1 cellular context compared by ENCODE assay signal in the genomic region with DNA sequence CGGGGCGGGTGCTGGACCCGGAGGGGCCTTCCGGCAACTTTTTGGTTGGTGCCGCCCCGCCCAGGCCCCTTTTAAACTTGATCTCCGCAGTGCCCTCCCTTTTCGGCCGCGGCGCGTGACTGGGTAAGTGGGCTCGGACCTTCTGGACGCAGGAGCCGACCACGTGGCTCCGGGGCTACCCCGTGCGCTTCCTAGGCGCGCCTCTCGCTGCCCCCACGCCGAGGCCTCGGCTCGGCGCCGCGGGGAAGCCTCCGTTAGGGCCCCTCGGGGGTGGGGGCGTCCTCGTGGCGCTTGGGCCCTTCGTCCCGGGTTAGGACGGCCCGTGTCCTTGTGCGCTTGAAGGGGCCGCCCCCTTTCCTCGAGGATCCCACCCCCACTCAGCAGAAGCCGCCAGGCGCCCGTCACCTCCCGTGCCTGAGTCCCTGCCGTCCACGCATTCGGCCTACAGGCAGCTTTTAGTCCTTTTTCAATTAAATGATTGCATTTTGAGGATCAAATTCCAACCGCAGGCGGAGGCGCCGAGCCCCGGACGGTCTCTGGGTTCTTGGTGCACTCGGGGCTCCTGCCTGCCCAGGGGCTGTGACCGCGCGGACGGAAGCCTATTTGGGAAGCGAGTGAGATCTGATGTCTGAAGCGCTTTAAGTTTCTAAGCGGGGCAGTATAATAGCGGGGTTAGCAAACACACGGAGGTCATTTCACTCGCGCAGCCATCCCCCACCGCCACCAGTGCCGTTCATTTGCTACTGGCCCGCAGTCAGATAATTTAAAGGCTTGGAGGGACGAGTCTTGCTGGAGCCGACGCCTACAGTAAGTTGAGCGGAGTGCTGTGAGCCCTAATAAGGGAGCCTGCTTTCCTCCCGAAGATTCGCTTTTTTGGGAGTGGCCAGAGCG.
TF ChIP-seq lines count a peak whose summit lies in the region.

No MANE protein-coding gene starts in this region.

TF ChIP-seq in HepG2, 621 proteins besides CTCF, POLR2A, EP300 and RAD21 (continued from another document and continues in another):
- TF ChIP-seq, protein P1, sequence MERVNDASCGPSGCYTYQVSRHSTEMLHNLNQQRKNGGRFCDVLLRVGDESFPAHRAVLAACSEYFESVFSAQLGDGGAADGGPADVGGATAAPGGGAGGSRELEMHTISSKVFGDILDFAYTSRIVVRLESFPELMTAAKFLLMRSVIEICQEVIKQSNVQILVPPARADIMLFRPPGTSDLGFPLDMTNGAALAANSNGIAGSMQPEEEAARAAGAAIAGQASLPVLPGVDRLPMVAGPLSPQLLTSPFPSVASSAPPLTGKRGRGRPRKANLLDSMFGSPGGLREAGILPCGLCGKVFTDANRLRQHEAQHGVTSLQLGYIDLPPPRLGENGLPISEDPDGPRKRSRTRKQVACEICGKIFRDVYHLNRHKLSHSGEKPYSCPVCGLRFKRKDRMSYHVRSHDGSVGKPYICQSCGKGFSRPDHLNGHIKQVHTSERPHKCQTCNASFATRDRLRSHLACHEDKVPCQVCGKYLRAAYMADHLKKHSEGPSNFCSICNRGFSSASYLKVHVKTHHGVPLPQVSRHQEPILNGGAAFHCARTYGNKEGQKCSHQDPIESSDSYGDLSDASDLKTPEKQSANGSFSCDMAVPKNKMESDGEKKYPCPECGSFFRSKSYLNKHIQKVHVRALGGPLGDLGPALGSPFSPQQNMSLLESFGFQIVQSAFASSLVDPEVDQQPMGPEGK (CRISPR knock-in tag; IDR thresholded peaks at IDR 0.05): peak; percentile 98
- TF ChIP-seq, protein P2, sequence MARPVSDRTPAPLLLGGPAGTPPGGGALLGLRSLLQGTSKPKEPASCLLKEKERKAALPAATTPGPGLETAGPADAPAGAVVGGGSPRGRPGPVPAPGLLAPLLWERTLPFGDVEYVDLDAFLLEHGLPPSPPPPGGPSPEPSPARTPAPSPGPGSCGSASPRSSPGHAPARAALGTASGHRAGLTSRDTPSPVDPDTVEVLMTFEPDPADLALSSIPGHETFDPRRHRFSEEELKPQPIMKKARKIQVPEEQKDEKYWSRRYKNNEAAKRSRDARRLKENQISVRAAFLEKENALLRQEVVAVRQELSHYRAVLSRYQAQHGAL (CRISPR knock-in tag; IDR thresholded peaks at IDR 0.05; ENCODE audit: not compliant biosample characterization): no peak
- TF ChIP-seq HMGA1 (CRISPR knock-in tag; conservative IDR thresholded peaks at IDR 0.05) (no peak), SSRP1 (CRISPR knock-in tag; IDR thresholded peaks at IDR 0.05) (no peak), JUN (CRISPR knock-in tag; IDR thresholded peaks at IDR 0.05) (0 out of 2 replicates have a peak, but pooled peaks have one; percentile 29), ZNF589 (CRISPR knock-in tag; conservative IDR thresholded peaks at IDR 0.05) (0 out of 2 replicates have a peak, but pooled peaks have one; percentile 40), CAMTA2 (CRISPR knock-in tag; IDR thresholded peaks at IDR 0.05; ENCODE audit: borderline replicate concordance) (no peak), ZIK1 (CRISPR knock-in tag; IDR thresholded peaks at IDR 0.05; ENCODE audit: borderline replicate concordance, low read depth) (no peak), ZNF20 (CRISPR knock-in tag; IDR thresholded peaks at IDR 0.05) (no peak), CHCHD3 (CRISPR knock-in tag; IDR thresholded peaks at IDR 0.05) (no peak), FOXJ3 (CRISPR knock-in tag; IDR thresholded peaks at IDR 0.05; ENCODE audit: borderline replicate concordance) (no peak), CENPX (CRISPR knock-in tag; IDR thresholded peaks at IDR 0.05) (no peak), ZNF121 (CRISPR knock-in tag; IDR thresholded peaks at IDR 0.05) (peak; percentile 35; the same call in 1 of the 2 replicates), FOXA1 (IDR thresholded peaks at IDR 0.05) (no peak), FOXA1 (CRISPR knock-in tag; IDR thresholded peaks at IDR 0.05) (no peak), ZNF572 (CRISPR knock-in tag; IDR thresholded peaks at IDR 0.05) (no peak), NR2F2 (IDR thresholded peaks at IDR 0.05; ENCODE audit: borderline replicate concordance, low read depth) (no peak), RBAK (CRISPR knock-in tag; IDR thresholded peaks at IDR 0.05) (no peak), HNRNPH1 (optimal IDR thresholded peaks at IDR 0.05; ENCODE audit: low read depth, low read length) (no peak), SRSF4 (IDR thresholded peaks at IDR 0.05; ENCODE audit: low read depth, low read length, poor library complexity, severe bottlenecking) (peak; percentile 51), ZNF543 (CRISPR knock-in tag; IDR thresholded peaks at IDR 0.05) (peak; percentile 81), JDP2 (CRISPR knock-in tag; IDR thresholded peaks at IDR 0.05; ENCODE audit: borderline replicate concordance) (no peak), ZFY (CRISPR knock-in tag; IDR thresholded peaks at IDR 0.05) (peak; percentile 89)
- TF ChIP-seq, protein P3, sequence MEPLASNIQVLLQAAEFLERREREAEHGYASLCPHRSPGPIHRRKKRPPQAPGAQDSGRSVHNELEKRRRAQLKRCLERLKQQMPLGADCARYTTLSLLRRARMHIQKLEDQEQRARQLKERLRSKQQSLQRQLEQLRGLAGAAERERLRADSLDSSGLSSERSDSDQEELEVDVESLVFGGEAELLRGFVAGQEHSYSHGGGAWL (CRISPR knock-in tag; IDR thresholded peaks at IDR 0.05): peak; percentile 93
- TF ChIP-seq, protein P4, sequence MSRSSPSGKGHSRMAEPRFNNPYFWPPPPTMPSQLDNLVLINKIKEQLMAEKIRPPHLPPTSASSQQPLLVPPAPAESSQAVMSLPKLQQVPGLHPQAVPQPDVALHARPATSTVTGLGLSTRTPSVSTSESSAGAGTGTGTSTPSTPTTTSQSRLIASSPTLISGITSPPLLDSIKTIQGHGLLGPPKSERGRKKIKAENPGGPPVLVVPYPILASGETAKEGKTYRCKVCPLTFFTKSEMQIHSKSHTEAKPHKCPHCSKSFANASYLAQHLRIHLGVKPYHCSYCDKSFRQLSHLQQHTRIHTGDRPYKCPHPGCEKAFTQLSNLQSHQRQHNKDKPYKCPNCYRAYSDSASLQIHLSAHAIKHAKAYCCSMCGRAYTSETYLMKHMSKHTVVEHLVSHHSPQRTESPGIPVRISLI (CRISPR knock-in tag; IDR thresholded peaks at IDR 0.05; ENCODE audit: borderline replicate concordance): peak; percentile 30; the same call in 1 of the 2 replicates
- TF ChIP-seq, protein P5, sequence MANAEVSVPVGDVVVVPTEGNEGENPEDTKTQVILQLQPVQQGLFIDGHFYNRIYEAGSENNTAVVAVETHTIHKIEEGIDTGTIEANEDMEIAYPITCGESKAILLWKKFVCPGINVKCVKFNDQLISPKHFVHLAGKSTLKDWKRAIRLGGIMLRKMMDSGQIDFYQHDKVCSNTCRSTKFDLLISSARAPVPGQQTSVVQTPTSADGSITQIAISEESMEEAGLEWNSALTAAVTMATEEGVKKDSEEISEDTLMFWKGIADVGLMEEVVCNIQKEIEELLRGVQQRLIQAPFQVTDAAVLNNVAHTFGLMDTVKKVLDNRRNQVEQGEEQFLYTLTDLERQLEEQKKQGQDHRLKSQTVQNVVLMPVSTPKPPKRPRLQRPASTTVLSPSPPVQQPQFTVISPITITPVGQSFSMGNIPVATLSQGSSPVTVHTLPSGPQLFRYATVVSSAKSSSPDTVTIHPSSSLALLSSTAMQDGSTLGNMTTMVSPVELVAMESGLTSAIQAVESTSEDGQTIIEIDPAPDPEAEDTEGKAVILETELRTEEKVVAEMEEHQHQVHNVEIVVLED (CRISPR knock-in tag; IDR thresholded peaks at IDR 0.05; ENCODE audit: borderline replicate concordance): peak; percentile 38; the same call in 1 of the 2 replicates
- TF ChIP-seq, protein P6, sequence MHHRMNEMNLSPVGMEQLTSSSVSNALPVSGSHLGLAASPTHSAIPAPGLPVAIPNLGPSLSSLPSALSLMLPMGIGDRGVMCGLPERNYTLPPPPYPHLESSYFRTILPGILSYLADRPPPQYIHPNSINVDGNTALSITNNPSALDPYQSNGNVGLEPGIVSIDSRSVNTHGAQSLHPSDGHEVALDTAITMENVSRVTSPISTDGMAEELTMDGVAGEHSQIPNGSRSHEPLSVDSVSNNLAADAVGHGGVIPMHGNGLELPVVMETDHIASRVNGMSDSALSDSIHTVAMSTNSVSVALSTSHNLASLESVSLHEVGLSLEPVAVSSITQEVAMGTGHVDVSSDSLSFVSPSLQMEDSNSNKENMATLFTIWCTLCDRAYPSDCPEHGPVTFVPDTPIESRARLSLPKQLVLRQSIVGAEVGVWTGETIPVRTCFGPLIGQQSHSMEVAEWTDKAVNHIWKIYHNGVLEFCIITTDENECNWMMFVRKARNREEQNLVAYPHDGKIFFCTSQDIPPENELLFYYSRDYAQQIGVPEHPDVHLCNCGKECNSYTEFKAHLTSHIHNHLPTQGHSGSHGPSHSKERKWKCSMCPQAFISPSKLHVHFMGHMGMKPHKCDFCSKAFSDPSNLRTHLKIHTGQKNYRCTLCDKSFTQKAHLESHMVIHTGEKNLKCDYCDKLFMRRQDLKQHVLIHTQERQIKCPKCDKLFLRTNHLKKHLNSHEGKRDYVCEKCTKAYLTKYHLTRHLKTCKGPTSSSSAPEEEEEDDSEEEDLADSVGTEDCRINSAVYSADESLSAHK (CRISPR knock-in tag; IDR thresholded peaks at IDR 0.05; ENCODE audit: borderline replicate concordance): no peak
- TF ChIP-seq, protein P7, sequence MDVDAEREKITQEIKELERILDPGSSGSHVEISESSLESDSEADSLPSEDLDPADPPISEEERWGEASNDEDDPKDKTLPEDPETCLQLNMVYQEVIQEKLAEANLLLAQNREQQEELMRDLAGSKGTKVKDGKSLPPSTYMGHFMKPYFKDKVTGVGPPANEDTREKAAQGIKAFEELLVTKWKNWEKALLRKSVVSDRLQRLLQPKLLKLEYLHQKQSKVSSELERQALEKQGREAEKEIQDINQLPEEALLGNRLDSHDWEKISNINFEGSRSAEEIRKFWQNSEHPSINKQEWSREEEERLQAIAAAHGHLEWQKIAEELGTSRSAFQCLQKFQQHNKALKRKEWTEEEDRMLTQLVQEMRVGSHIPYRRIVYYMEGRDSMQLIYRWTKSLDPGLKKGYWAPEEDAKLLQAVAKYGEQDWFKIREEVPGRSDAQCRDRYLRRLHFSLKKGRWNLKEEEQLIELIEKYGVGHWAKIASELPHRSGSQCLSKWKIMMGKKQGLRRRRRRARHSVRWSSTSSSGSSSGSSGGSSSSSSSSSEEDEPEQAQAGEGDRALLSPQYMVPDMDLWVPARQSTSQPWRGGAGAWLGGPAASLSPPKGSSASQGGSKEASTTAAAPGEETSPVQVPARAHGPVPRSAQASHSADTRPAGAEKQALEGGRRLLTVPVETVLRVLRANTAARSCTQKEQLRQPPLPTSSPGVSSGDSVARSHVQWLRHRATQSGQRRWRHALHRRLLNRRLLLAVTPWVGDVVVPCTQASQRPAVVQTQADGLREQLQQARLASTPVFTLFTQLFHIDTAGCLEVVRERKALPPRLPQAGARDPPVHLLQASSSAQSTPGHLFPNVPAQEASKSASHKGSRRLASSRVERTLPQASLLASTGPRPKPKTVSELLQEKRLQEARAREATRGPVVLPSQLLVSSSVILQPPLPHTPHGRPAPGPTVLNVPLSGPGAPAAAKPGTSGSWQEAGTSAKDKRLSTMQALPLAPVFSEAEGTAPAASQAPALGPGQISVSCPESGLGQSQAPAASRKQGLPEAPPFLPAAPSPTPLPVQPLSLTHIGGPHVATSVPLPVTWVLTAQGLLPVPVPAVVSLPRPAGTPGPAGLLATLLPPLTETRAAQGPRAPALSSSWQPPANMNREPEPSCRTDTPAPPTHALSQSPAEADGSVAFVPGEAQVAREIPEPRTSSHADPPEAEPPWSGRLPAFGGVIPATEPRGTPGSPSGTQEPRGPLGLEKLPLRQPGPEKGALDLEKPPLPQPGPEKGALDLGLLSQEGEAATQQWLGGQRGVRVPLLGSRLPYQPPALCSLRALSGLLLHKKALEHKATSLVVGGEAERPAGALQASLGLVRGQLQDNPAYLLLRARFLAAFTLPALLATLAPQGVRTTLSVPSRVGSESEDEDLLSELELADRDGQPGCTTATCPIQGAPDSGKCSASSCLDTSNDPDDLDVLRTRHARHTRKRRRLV (CRISPR knock-in tag; IDR thresholded peaks at IDR 0.05): no peak
- TF ChIP-seq, protein P8, sequence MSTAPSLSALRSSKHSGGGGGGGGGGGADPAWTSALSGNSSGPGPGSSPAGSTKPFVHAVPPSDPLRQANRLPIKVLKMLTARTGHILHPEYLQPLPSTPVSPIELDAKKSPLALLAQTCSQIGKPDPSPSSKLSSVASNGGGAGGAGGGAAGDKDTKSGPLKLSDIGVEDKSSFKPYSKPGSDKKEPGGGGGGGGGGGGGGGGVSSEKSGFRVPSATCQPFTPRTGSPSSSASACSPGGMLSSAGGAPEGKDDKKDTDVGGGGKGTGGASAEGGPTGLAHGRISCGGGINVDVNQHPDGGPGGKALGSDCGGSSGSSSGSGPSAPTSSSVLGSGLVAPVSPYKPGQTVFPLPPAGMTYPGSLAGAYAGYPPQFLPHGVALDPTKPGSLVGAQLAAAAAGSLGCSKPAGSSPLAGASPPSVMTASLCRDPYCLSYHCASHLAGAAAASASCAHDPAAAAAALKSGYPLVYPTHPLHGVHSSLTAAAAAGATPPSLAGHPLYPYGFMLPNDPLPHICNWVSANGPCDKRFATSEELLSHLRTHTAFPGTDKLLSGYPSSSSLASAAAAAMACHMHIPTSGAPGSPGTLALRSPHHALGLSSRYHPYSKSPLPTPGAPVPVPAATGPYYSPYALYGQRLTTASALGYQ (CRISPR knock-in tag; IDR thresholded peaks at IDR 0.05): peak; percentile 73
- TF ChIP-seq, protein P9, sequence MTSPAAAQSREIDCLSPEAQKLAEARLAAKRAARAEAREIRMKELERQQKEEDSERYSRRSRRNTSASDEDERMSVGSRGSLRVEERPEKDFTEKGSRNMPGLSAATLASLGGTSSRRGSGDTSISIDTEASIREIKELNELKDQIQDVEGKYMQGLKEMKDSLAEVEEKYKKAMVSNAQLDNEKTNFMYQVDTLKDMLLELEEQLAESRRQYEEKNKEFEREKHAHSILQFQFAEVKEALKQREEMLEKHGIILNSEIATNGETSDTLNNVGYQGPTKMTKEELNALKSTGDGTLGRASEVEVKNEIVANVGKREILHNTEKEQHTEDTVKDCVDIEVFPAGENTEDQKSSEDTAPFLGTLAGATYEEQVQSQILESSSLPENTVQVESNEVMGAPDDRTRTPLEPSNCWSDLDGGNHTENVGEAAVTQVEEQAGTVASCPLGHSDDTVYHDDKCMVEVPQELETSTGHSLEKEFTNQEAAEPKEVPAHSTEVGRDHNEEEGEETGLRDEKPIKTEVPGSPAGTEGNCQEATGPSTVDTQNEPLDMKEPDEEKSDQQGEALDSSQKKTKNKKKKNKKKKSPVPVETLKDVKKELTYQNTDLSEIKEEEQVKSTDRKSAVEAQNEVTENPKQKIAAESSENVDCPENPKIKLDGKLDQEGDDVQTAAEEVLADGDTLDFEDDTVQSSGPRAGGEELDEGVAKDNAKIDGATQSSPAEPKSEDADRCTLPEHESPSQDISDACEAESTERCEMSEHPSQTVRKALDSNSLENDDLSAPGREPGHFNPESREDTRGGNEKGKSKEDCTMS (CRISPR knock-in tag; conservative IDR thresholded peaks at IDR 0.05): no peak
- TF ChIP-seq, protein P10, sequence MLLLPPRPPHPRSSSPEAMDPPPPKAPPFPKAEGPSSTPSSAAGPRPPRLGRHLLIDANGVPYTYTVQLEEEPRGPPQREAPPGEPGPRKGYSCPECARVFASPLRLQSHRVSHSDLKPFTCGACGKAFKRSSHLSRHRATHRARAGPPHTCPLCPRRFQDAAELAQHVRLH (CRISPR knock-in tag; IDR thresholded peaks at IDR 0.05; ENCODE audit: borderline replicate concordance, low read depth): no peak
- TF ChIP-seq, protein P11, sequence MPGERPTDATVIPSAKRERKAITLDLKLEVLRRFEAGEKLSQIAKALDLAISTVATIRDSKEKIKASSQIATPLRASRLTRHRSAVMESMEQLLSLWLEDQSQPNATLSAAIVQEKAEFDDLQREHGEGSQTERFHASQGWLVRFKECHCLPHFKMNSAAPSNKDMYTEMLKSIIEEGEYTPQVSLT (CRISPR knock-in tag; IDR thresholded peaks at IDR 0.05; ENCODE audit: borderline replicate concordance, low read depth): no peak
